ENCODE assay signal across 1 cellular context in the genomic region with DNA sequence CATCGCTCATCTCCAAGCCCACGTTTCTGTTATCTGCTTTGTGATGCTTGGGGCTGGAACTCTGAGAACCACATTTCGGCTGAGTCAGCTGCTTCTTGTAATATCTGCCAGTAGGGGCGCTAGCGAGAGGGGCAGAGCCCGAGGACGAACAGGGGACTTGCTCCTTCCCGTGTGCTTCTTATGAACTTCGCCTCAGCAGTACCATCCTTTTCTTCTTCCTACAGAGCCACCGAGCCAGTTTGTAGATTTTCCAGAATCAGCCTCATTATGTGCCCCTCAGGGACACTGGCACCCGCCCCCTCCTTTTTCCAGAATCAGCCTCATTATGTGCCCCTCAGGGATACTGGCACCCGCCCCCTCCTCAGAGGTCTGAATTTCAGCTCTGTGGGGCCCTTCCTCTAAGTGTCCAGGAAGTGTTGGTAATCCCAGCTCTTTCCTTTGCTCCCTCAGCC.
TF ChIP-seq lines count a peak whose summit lies in the region.

No MANE protein-coding gene starts in this region.

TF ChIP-seq in K562, 482 proteins besides CTCF, POLR2A, EP300 and RAD21 (continued from another document):
- no peak for TF ChIP-seq TEAD2 (tag; IDR thresholded peaks at IDR 0.05)
- no peak for TF ChIP-seq KLF13 (tag; IDR thresholded peaks at IDR 0.05; ENCODE audit: borderline replicate concordance, low read depth)
- no peak for TF ChIP-seq RBM25 (IDR thresholded peaks at IDR 0.05; ENCODE audit: low read depth, low read length, severe bottlenecking)
- TF ChIP-seq MAFK (IDR thresholded peaks at IDR 0.05; ENCODE audit: low read length) = peak; percentile 97
- TF ChIP-seq ZNF316 (IDR thresholded peaks at IDR 0.05) = peak; percentile 99
- no peak for TF ChIP-seq MXI1 (IDR thresholded peaks at IDR 0.05; ENCODE audit: low read depth, low read length)
- TF ChIP-seq MCM7 (IDR thresholded peaks at IDR 0.05) = no peak
- peak; percentile 29; the same call in 1 of the 2 replicates for TF ChIP-seq TFAP4 (CRISPR knock-in tag; IDR thresholded peaks at IDR 0.05; ENCODE audit: borderline replicate concordance)
- no peak for TF ChIP-seq ZNF778 (CRISPR knock-in tag; IDR thresholded peaks at IDR 0.05)
- no peak for TF ChIP-seq ZBTB9 (CRISPR knock-in tag; IDR thresholded peaks at IDR 0.05)
- TF ChIP-seq, protein P1, sequence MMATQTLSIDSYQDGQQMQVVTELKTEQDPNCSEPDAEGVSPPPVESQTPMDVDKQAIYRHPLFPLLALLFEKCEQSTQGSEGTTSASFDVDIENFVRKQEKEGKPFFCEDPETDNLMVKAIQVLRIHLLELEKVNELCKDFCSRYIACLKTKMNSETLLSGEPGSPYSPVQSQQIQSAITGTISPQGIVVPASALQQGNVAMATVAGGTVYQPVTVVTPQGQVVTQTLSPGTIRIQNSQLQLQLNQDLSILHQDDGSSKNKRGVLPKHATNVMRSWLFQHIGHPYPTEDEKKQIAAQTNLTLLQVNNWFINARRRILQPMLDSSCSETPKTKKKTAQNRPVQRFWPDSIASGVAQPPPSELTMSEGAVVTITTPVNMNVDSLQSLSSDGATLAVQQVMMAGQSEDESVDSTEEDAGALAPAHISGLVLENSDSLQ (IDR thresholded peaks at IDR 0.05) = no peak
- no peak for TF ChIP-seq U2AF2 (optimal IDR thresholded peaks at IDR 0.05; ENCODE audit: low read depth, low read length)
- TF ChIP-seq FOSL1 (tag; conservative IDR thresholded peaks at IDR 0.05) = 0 out of 2 replicates have a peak, but pooled peaks have one; percentile 30
- peak; percentile 81; the same call in 1 of the 2 replicates for TF ChIP-seq XRCC5 (IDR thresholded peaks at IDR 0.05; ENCODE audit: low read depth, low read length)
- TF ChIP-seq MEF2D (tag; conservative IDR thresholded peaks at IDR 0.05; ENCODE audit: low read depth) = no peak
- TF ChIP-seq NR0B1 (IDR thresholded peaks at IDR 0.05; ENCODE audit: partially characterized antibody) = no peak
- no peak for TF ChIP-seq ZEB2 (IDR thresholded peaks at IDR 0.05)
- TF ChIP-seq FOS (IDR thresholded peaks at IDR 0.05; ENCODE audit: extremely low read depth, insufficient read length) = no peak
- TF ChIP-seq, protein P2, sequence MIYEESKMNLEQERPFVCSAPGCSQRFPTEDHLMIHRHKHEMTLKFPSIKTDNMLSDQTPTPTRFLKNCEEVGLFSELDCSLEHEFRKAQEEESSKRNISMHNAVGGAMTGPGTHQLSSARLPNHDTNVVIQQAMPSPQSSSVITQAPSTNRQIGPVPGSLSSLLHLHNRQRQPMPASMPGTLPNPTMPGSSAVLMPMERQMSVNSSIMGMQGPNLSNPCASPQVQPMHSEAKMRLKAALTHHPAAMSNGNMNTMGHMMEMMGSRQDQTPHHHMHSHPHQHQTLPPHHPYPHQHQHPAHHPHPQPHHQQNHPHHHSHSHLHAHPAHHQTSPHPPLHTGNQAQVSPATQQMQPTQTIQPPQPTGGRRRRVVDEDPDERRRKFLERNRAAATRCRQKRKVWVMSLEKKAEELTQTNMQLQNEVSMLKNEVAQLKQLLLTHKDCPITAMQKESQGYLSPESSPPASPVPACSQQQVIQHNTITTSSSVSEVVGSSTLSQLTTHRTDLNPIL (CRISPR knock-in tag; IDR thresholded peaks at IDR 0.05) = no peak
- no peak for TF ChIP-seq ELF2 (CRISPR knock-in tag; IDR thresholded peaks at IDR 0.05)
- TF ChIP-seq SMARCE1 (IDR thresholded peaks at IDR 0.05) = no peak
- no peak for TF ChIP-seq ATF3 (IDR thresholded peaks at IDR 0.05)
- no peak for TF ChIP-seq ATF3 (CRISPR knock-in tag; conservative IDR thresholded peaks at IDR 0.05)
- TF ChIP-seq DPF2 (IDR thresholded peaks at IDR 0.05) = no peak
- no peak for TF ChIP-seq ZNF75A (CRISPR knock-in tag; IDR thresholded peaks at IDR 0.05)
